Comparison of ENCODE assay signal across 1 cellular context in the genomic region with DNA sequence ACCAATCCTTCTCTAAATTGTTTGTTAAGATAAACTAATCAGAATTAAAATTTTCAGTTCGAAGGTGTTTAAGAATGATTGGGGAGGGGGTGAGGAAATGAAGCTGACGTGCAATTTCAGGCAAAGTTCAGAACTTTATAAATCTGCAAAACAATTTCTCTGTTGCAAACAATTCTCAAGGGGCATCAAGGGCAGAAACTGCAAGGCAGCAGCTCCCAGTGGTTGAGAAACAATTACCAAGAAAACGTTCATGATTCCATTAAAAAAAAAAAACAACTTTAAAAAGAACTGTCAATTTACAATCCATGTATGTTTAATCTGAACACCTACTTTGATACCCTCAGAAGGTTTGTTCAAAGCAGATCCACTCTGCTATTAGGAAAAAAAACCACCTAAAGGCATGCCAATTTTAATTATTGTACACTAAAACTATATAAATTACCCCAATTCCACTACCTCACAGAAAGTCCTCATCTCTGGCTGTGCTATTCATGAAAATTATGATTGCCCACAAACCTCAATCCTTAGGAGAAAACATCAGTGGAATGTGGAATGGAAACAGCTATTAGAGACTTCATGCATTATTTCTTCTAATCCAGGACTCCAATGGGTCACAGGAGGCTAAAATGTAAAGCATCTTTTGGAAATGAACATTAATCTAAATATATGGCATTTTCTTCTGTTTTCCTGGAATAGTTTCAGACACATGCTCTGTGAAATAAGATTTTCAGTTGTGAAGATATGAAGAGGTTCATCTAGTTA.
TF ChIP-seq lines count a peak whose summit lies in the region.

No MANE protein-coding gene starts in this region.

TF ChIP-seq in IMR-90, 13 proteins besides CTCF, POLR2A, EP300 and RAD21:
- TF ChIP-seq SMC3 (IDR thresholded peaks at IDR 0.05; ENCODE audit: low read depth, low read length): no peak
- TF ChIP-seq, protein P1, sequence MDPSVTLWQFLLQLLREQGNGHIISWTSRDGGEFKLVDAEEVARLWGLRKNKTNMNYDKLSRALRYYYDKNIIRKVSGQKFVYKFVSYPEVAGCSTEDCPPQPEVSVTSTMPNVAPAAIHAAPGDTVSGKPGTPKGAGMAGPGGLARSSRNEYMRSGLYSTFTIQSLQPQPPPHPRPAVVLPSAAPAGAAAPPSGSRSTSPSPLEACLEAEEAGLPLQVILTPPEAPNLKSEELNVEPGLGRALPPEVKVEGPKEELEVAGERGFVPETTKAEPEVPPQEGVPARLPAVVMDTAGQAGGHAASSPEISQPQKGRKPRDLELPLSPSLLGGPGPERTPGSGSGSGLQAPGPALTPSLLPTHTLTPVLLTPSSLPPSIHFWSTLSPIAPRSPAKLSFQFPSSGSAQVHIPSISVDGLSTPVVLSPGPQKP (IDR thresholded peaks at IDR 0.05; ENCODE audit: borderline replicate concordance, low read depth, low read length): no peak
